ENCODE assay signal across 2 cellular contexts in the genomic region with DNA sequence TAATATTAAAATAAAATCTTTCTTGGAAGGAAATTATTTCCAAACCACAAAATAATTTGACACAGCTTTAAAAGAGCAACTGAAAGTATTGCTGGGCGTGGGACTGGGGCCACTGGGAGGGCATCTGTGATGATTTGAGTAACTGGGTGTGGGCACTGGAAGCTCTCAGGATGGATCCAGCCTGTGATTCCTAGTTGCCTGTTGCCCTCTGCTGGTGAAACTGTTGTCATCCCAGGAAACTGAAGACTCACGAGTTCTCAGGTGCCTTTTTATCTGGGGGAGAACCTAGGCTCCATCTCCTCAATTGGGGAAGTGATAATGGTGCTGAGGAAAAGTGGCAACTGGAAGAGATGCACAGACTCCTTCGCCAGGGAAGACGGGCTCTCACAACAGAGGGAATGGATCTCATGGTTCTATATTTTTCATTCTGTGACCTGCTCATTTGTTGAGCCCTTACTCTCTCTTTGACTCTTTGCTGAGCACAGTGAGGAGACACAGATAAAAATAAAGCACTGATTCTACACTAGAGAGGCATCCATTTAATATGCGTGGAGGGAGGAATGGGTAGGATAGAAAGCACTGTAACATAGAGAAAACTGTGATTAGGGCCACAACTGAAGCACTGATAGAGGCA.
TF ChIP-seq lines count a peak whose summit lies in the region.

No MANE protein-coding gene starts in this region.

TF ChIP-seq in Ishikawa, 13 proteins besides CTCF, POLR2A, EP300 and RAD21 (continued from another document):
- TF ChIP-seq, protein P1, sequence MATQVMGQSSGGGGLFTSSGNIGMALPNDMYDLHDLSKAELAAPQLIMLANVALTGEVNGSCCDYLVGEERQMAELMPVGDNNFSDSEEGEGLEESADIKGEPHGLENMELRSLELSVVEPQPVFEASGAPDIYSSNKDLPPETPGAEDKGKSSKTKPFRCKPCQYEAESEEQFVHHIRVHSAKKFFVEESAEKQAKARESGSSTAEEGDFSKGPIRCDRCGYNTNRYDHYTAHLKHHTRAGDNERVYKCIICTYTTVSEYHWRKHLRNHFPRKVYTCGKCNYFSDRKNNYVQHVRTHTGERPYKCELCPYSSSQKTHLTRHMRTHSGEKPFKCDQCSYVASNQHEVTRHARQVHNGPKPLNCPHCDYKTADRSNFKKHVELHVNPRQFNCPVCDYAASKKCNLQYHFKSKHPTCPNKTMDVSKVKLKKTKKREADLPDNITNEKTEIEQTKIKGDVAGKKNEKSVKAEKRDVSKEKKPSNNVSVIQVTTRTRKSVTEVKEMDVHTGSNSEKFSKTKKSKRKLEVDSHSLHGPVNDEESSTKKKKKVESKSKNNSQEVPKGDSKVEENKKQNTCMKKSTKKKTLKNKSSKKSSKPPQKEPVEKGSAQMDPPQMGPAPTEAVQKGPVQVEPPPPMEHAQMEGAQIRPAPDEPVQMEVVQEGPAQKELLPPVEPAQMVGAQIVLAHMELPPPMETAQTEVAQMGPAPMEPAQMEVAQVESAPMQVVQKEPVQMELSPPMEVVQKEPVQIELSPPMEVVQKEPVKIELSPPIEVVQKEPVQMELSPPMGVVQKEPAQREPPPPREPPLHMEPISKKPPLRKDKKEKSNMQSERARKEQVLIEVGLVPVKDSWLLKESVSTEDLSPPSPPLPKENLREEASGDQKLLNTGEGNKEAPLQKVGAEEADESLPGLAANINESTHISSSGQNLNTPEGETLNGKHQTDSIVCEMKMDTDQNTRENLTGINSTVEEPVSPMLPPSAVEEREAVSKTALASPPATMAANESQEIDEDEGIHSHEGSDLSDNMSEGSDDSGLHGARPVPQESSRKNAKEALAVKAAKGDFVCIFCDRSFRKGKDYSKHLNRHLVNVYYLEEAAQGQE (IDR thresholded peaks at IDR 0.05; ENCODE audit: low read depth): no peak
- TF ChIP-seq TEAD4 (IDR thresholded peaks at IDR 0.05) (no peak), FOXM1 (IDR thresholded peaks at IDR 0.05; ENCODE audit: borderline replicate concordance, low read depth) (no peak), ZBTB7A (IDR thresholded peaks at IDR 0.05; ENCODE audit: low read depth) (no peak), CEBPB (IDR thresholded peaks at IDR 0.05) (no peak), EGR1 (IDR thresholded peaks at IDR 0.05) (no peak), YY1 (IDR thresholded peaks at IDR 0.05; ENCODE audit: low read depth) (no peak), TAF1 (IDR thresholded peaks at IDR 0.05; ENCODE audit: low read depth) (no peak)
- TF ChIP-seq, protein P2, sequence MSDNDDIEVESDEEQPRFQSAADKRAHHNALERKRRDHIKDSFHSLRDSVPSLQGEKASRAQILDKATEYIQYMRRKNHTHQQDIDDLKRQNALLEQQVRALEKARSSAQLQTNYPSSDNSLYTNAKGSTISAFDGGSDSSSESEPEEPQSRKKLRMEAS (IDR thresholded peaks at IDR 0.05): no peak

TF ChIP-seq in liver, 16 proteins besides CTCF, POLR2A, EP300 and RAD21 (continued from another document):
- no peak for TF ChIP-seq FOXA1 (IDR thresholded peaks at IDR 0.05)
- TF ChIP-seq, protein P3, sequence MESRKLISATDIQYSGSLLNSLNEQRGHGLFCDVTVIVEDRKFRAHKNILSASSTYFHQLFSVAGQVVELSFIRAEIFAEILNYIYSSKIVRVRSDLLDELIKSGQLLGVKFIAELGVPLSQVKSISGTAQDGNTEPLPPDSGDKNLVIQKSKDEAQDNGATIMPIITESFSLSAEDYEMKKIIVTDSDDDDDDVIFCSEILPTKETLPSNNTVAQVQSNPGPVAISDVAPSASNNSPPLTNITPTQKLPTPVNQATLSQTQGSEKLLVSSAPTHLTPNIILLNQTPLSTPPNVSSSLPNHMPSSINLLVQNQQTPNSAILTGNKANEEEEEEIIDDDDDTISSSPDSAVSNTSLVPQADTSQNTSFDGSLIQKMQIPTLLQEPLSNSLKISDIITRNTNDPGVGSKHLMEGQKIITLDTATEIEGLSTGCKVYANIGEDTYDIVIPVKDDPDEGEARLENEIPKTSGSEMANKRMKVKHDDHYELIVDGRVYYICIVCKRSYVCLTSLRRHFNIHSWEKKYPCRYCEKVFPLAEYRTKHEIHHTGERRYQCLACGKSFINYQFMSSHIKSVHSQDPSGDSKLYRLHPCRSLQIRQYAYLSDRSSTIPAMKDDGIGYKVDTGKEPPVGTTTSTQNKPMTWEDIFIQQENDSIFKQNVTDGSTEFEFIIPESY (IDR thresholded peaks at IDR 0.05): no peak
